In genomic region chr12:133130038-133130807, GRCh38 we compare ENCODE assay signal across 1 cellular context.
TF ChIP-seq lines count a peak whose summit lies in the region.

Gene ZNF10 (plus strand): TSS chr12:133130627. CDS start chr12:133144493, 13,866 bp downstream.
Gene ZNF891 (minus strand): TSS chr12:133130274. CDS start chr12:133121918, 8,356 bp downstream.

TF ChIP-seq in GM12878, 131 proteins besides CTCF, POLR2A, EP300 and RAD21 (continued from another document):
- TF ChIP-seq E2F4 (IDR thresholded peaks at IDR 0.05; ENCODE audit: low read depth, low read length), result no peak
- peak; percentile 41; the same call in 1 of the 2 replicates for TF ChIP-seq YY1 (IDR thresholded peaks at IDR 0.05; ENCODE audit: low read depth, low read length)
- TF ChIP-seq TBL1XR1 (IDR thresholded peaks at IDR 0.05; ENCODE audit: low read depth, low read length), result no peak
- TF ChIP-seq IRF5 (IDR thresholded peaks at IDR 0.05; ENCODE audit: borderline replicate concordance), result no peak
- TF ChIP-seq FOS (IDR thresholded peaks at IDR 0.05; ENCODE audit: borderline replicate concordance, extremely low read depth, insufficient read length), result no peak
- no peak for TF ChIP-seq MEF2A (IDR thresholded peaks at IDR 0.05; ENCODE audit: insufficient read depth, low read depth, low read length)
- TF ChIP-seq ZSCAN29 (IDR thresholded peaks at IDR 0.05), result no peak
- TF ChIP-seq HDAC6 (IDR thresholded peaks at IDR 0.05; ENCODE audit: unreplicated experiment), result no peak
